In the genomic region with DNA sequence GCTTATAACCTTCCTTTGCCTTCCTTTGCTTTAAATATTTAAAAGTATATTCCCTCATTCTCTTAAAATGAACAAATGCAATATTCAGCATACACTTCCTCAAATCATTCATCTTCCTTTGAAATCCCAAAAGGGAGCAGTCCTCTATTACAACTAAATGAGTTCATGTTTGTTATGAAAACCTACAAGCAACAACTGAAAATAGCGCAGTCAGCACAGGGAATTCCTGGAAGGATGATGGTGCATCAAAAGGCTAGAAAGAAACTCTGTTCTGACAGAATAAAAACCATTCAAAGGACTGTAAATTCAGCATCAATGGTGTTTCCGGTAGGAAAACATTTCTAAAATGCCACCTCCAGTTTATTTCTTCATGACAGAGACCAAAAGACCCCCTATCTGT, we compare ENCODE assay signal across 25 cellular contexts. TPM values are rescaled to one million over a fixed set of nuclear protein-coding genes. Genes with fewer than 3 reads are reported as not detected.
DNase-seq lines count a peak whose midpoint lies in the region; ATAC-seq, FAIRE-seq and TF ChIP-seq lines count a peak whose summit lies in the region.
"Had no signal": no experiment of that assay in that cellular context is flagged by ENCODE, and none has a peak within 500 bp of the region (broad histone marks: within the 10 kb centered on the region; RNA-seq: fewer than 3 reads in every experiment).

No MANE protein-coding gene starts in this region.

- H3K27ac ChIP-seq in HepG2 (ENCODE audit: extremely low read length, insufficient read depth, low read length) = no peak overlapping the region
- peak overlapping the region in 1 of 3 donors; percentile 83 for H3K27ac ChIP-seq in right lobe of liver
- H3K27ac ChIP-seq: GM23248, left lung, thoracic aorta had no signal

- BruUV-seq in HepG2 (replicated peaks; lab: Mats Ljungman, UMichigan) = no TSS peak

- H3K4me1 ChIP-seq in HepG2 (ENCODE audit: insufficient read depth, low read length) = peaks cover 49% of the 10 kb centered on the region
- H3K4me1 ChIP-seq in right lobe of liver = peaks cover 0 to 26% (median 5%) of the 10 kb centered on the region in 4 donors

- TF ChIP-seq CTCF in HepG2 (CRISPR knock-in tag; IDR thresholded peaks at IDR 0.05) (no peak), right lobe of liver (IDR thresholded peaks at IDR 0.05) (no peak)

- H3K79me2 ChIP-seq in HepG2 (ENCODE audit: insufficient read depth, low read length) = peaks cover 76% of the 10 kb centered on the region

- DNase-seq in HepG2 (ENCODE audit: low spot score) = no peak
- no peak for DNase-seq in right lobe of liver
- DNase-seq in SK-MEL-5 (ENCODE audit: low read depth, low spot score) = peak; percentile 22
- peak; percentile 14 to 41 for DNase-seq in erythroblast (lab: John Stamatoyannopoulos, UW)
- DNase-seq in NCI-H2081 (lab: John Stamatoyannopoulos, UW) = no peak
- DNase-seq in DMS 273 treated with DMSO at 0.1 percent for 48 hours (lab: John Stamatoyannopoulos, UW) = no peak
- DNase-seq: 8988T; activated CD4-positive, alpha-beta T cell treated with anti-CD3 and anti-CD28 coated beads for 48 hours; activated gamma-delta T cell treated with Interleukin-2 at 50 U/mL for 16 hours; activated T-cell treated with anti-CD3 and anti-CD28 coated beads, Interleukin-2, amount 50 U/mL, for 24 hours; CD4-positive, alpha-beta T cell; cerebellar nuclear complex; GM23248; left lung; mesenchymal stem cell; NCI-H1092 treated with DMSO at 0.1 percent for 48 hours; NCI-H2029; NCI-H2227 treated with DMSO at 0.1 percent for 48 hours; NCI-H526 treated with DMSO at 0.1 percent for 48 hours had no signal

- H3K4me3 ChIP-seq in HepG2 (replicated peaks in 1 of 3; ENCODE audit: insufficient read depth in 1 of 3, low read depth in 2 of 3, low read length in 3 of 3) = peak overlapping the region in 2 of 3 experiments; percentile 93 to 95; a peak in 2 of 6 replicates
- H3K4me3 ChIP-seq in right lobe of liver = no peak overlapping the region
- H3K4me3 ChIP-seq: GM23248, left lung, thoracic aorta had no signal

- no peak for TF ChIP-seq EP300 in HepG2 (IDR thresholded peaks at IDR 0.05; ENCODE audit: low read depth in 2 of 2, low read length in 2 of 2)
- TF ChIP-seq EP300 in HepG2 (CRISPR knock-in tag; IDR thresholded peaks at IDR 0.05; ENCODE audit: borderline replicate concordance) = no peak

- ATAC-seq in HepG2 (no peak), right lobe of liver (no peak), HG02610 (IDR thresholded peaks at IDR 0.05; ENCODE audit: unreplicated experiment) (no peak), HG03342 (IDR thresholded peaks at IDR 0.05; ENCODE audit: unreplicated experiment) (no peak)
- ATAC-seq: left lung had no signal

- TF ChIP-seq POLR2A in HepG2 (IDR thresholded peaks at IDR 0.05; ENCODE audit: insufficient read depth in 1 of 2, low read depth in 2 of 2, low read length in 2 of 2) (no peak), right lobe of liver (IDR thresholded peaks at IDR 0.05) (no peak), erythroblast (IDR thresholded peaks at IDR 0.05; ENCODE audit: low read length) (no peak)

- no peak for TF ChIP-seq RAD21 in HepG2 (CRISPR knock-in tag; IDR thresholded peaks at IDR 0.05)

- H3K9me3 ChIP-seq in HepG2 (ENCODE audit: low read length) (no peaks in the 10 kb centered on the region), right lobe of liver (no peaks in the 10 kb centered on the region)
- H3K9me3 ChIP-seq: left lung, thoracic aorta had no signal

- H3K27me3 ChIP-seq in HepG2 (ENCODE audit: control insufficient read depth in 1 of 2, insufficient read depth in 2 of 2, low read length in 2 of 2) (no peaks in the 10 kb centered on the region; a peak in 1 of 5 replicates), right lobe of liver (no peaks in the 10 kb centered on the region)

- H4K20me1 ChIP-seq in HepG2 (ENCODE audit: insufficient read depth, low read length) = peaks cover 21% of the 10 kb centered on the region; the same call in 1 of the 2 replicates

- peak overlapping the region; percentile 80 for H3K4me2 ChIP-seq in HepG2 (ENCODE audit: low read depth, low read length)

- in situ Hi-C loops in HepG2 (cut with HindIII; ENCODE audit: extremely low pct_ligation_motif_present, low pct_unique_long_range_greater_than_20kb) (no loop called here), SK-MEL-5 (cut with HindIII; ENCODE audit: low pct_unique_long_range_greater_than_20kb, low sequenced_read_pairs) (loop anchor here (25.0 kb wide), 1 partner anchor 119 kb away; no protein-coding TSS in a partner anchor)

- peak overlapping the region; percentile 3; the same call in 1 of the 2 replicates for H3K9ac ChIP-seq in HepG2 (ENCODE audit: insufficient read depth, low read depth, low read length)
- H3K9ac ChIP-seq: GM23248 had no signal

- CTCF ChIA-PET in HepG2 (lab: Yijun Ruan, JAX; ENCODE audit: low intra/inter-chr PET ratio, low total read pairs) = no interaction called here

- POLR2A ChIA-PET in HepG2 (lab: Yijun Ruan, JAX) = interaction anchor here (5.4 kb wide), 1 partner anchor 88 kb away, joined by 39 read pairs; no protein-coding TSS in a partner anchor

- H2AFZ ChIP-seq in HepG2 (ENCODE audit: low read length) = no peak overlapping the region
- H2AFZ ChIP-seq: GM23248 had no signal

- H3K36me3 ChIP-seq in HepG2 (replicated peaks in 1 of 2; ENCODE audit: control insufficient read depth in 1 of 2, insufficient read depth in 2 of 2, low read length in 2 of 2) (no peaks in the 10 kb centered on the region), right lobe of liver (no peaks in the 10 kb centered on the region)
- H3K36me3 ChIP-seq: left lung, thoracic aorta had no signal

- no peak for FAIRE-seq in HepG2 (lab: Jason Lieb, UNC)
- FAIRE-seq: endothelial cell of umbilical vein, islet of Langerhans had no signal

- intact Hi-C loops in HepG2 (cut with micrococcal nuclease; ENCODE audit: unreplicated experiment) = no loop called here
- intact Hi-C loops in right lobe of liver (cut with DNase I) = loop anchor here in 1 of 2 donors (10.0 kb wide), 1 partner anchor 53 kb away; no protein-coding TSS in a partner anchor

- 66% methylated on average over 2 of the region's 2 CpGs for WGBS in HepG2 (ENCODE audit: low lambda C conversion rate)
- WGBS in right lobe of liver (ENCODE audit: insufficient coverage, low coverage, low lambda C conversion rate, missing lambda C conversion rate) = 22% methylated on average over 2 of the region's 2 CpGs

RNA-seq across cellular contexts. Expression of gene NR6A1, which starts 3.3 kb away (rescaled TPM):
- 31.5 and 50.9 TPM in 2 replicates for total RNA-seq in HepG2 (2016; rRNA removed; fragmentation: Illumina TruSeq; extraction: Trizol)
- 10.7 and 12.1 TPM in 2 replicates for total RNA-seq in HepG2 (2016; cell fraction: cytosol; rRNA removed; fragmentation: Illumina TruSeq; extraction: Trizol; ENCODE audit: low read depth)
- total RNA-seq in HepG2 (2016; cell fraction: insoluble cytoplasmic fraction; rRNA removed; fragmentation: Illumina TruSeq; extraction: Trizol) = 28.3 and 52.2 TPM in 2 replicates
- total RNA-seq in HepG2 (2016; cell fraction: membrane; rRNA removed; fragmentation: Illumina TruSeq; extraction: Trizol) = 36.7 and 36.8 TPM in 2 replicates
- 24.3 and 28.3 TPM in 2 replicates for total RNA-seq in HepG2 (2016; cell fraction: nucleus; rRNA removed; fragmentation: Illumina TruSeq; extraction: Trizol)
- polyA plus RNA-seq in HepG2 (2011; rRNA removed) = 19.7 and 28.1 TPM in 2 replicates
- polyA plus RNA-seq in HepG2 (2011; cell fraction: cytosol; rRNA removed) = 15.0 and 17.4 TPM in 2 replicates
- 18.1 and 19.3 TPM in 2 replicates for polyA plus RNA-seq in HepG2 (2011; cell fraction: nucleus; rRNA removed)
- polyA plus RNA-seq in HepG2 (2012) = 12.1 and 12.8 TPM in 2 replicates
- polyA plus RNA-seq in HepG2 (2016; cell fraction: cytosol; fragmentation: Illumina TruSeq; extraction: Trizol; ENCODE audit: low read depth) = 4.2 and 4.9 TPM in 2 replicates
- polyA plus RNA-seq in HepG2 (2016; cell fraction: insoluble cytoplasmic fraction; fragmentation: Illumina TruSeq; extraction: Trizol; ENCODE audit: low read depth) = 20.4 and 24.5 TPM in 2 replicates
- 8.8 and 10.3 TPM in 2 replicates for polyA plus RNA-seq in HepG2 (2016; cell fraction: membrane; fragmentation: Illumina TruSeq; extraction: Trizol; ENCODE audit: low read depth)
- 21.9 and 25.3 TPM in 2 replicates for polyA plus RNA-seq in HepG2 (2016; cell fraction: nucleus; fragmentation: Illumina TruSeq; extraction: Trizol; ENCODE audit: insufficient read depth, low read depth)
- polyA minus RNA-seq in HepG2 (2011; rRNA and poly(A)+ RNA removed; ENCODE audit: low replicate concordance) = 13.7 and 123 TPM in 2 replicates
- 35.0 and 40.7 TPM in 2 replicates for polyA minus RNA-seq in HepG2 (2011; cell fraction: cytosol; rRNA and poly(A)+ RNA removed)
- 26.1 and 27.2 TPM in 2 replicates for polyA minus RNA-seq in HepG2 (2011; cell fraction: nucleus; rRNA and poly(A)+ RNA removed)
- 1 to 10 TPM; 1.3 to 3.6 (median 1.9) TPM for total RNA-seq in right lobe of liver
- total RNA-seq in SK-MEL-5 (2014; rRNA removed; shearing (Covaris generic)) = 7.8 and 8.0 TPM in 2 replicates
- polyA plus RNA-seq in SK-MEL-5 (2015; cell fraction: cytosol; rRNA removed) = 3.3 and 5.3 TPM in 2 replicates
- 15.2 and 16.2 TPM in 2 replicates for polyA plus RNA-seq in SK-MEL-5 (2015; cell fraction: nucleus; rRNA removed)
- total RNA-seq: CD4-positive, alpha-beta T cell; GM23248 had no signal

RNA-seq across cellular contexts. Expression of gene OLFML2A, which starts 9.1 kb away (rescaled TPM):
- total RNA-seq in HepG2 (2016; rRNA removed; fragmentation: Illumina TruSeq; extraction: Trizol) = 0.02 TPM in 1 of 2 replicates, not detected in the other
- total RNA-seq in HepG2 (2016; cell fraction: cytosol; rRNA removed; fragmentation: Illumina TruSeq; extraction: Trizol; ENCODE audit: low read depth) = under 0.01 and 0.09 TPM in 2 replicates
- 0.02 TPM in 1 of 2 replicates, not detected in the other for total RNA-seq in HepG2 (2016; cell fraction: insoluble cytoplasmic fraction; rRNA removed; fragmentation: Illumina TruSeq; extraction: Trizol)
- total RNA-seq in HepG2 (2016; cell fraction: membrane; rRNA removed; fragmentation: Illumina TruSeq; extraction: Trizol) = 0.03 TPM in 2 replicates
- total RNA-seq in HepG2 (2016; cell fraction: nucleus; rRNA removed; fragmentation: Illumina TruSeq; extraction: Trizol) = 0.06 and 0.09 TPM in 2 replicates
- polyA plus RNA-seq in HepG2 (2011; rRNA removed) = 0.01 and 0.04 TPM in 2 replicates
- 0.03 and 0.04 TPM in 2 replicates for polyA plus RNA-seq in HepG2 (2011; cell fraction: cytosol; rRNA removed)
- polyA plus RNA-seq in HepG2 (2011; cell fraction: nucleus; rRNA removed) = 0.02 and 0.05 TPM in 2 replicates
- 0.01 TPM in 1 of 2 replicates, not detected in the other for polyA plus RNA-seq in HepG2 (2012)
- not detected in 2 replicates for polyA plus RNA-seq in HepG2 (2016; cell fraction: cytosol; fragmentation: Illumina TruSeq; extraction: Trizol; ENCODE audit: low read depth)
- polyA plus RNA-seq in HepG2 (2016; cell fraction: insoluble cytoplasmic fraction; fragmentation: Illumina TruSeq; extraction: Trizol; ENCODE audit: low read depth) = 0.03 TPM in 1 of 2 replicates, not detected in the other
- not detected in 2 replicates for polyA plus RNA-seq in HepG2 (2016; cell fraction: membrane; fragmentation: Illumina TruSeq; extraction: Trizol; ENCODE audit: low read depth)
- polyA plus RNA-seq in HepG2 (2016; cell fraction: nucleus; fragmentation: Illumina TruSeq; extraction: Trizol; ENCODE audit: insufficient read depth, low read depth) = 0.07 TPM in 1 of 2 replicates, not detected in the other
- polyA minus RNA-seq in HepG2 (2011; rRNA and poly(A)+ RNA removed; ENCODE audit: low replicate concordance) = 0.08 and 2.8 TPM in 2 replicates
- polyA minus RNA-seq in HepG2 (2011; cell fraction: cytosol; rRNA and poly(A)+ RNA removed) = 0.09 and 0.30 TPM in 2 replicates
- polyA minus RNA-seq in HepG2 (2011; cell fraction: nucleus; rRNA and poly(A)+ RNA removed) = 0.12 and 0.26 TPM in 2 replicates
- total RNA-seq in right lobe of liver = under 1 TPM; 0.12 to 0.74 (median 0.40) TPM
- total RNA-seq in SK-MEL-5 (2014; rRNA removed; shearing (Covaris generic)) = 0.51 and 0.90 TPM in 2 replicates
- 2.1 and 3.2 TPM in 2 replicates for polyA plus RNA-seq in SK-MEL-5 (2015; cell fraction: cytosol; rRNA removed)
- polyA plus RNA-seq in SK-MEL-5 (2015; cell fraction: nucleus; rRNA removed) = 0.77 and 1.2 TPM in 2 replicates
- total RNA-seq: CD4-positive, alpha-beta T cell; T-helper 2 cell treated with Interferon-gamma antibody and Interleukin-4, amounts not matched to agents 100 ng/mL and 5 ng/mL, for 36 hours had no signal

Comparison
In these comparisons a context has a peak if more than half of its experiments do, and no peak if none do; other contexts are left out.
1. H3K4me3 ChIP-seq: peak in HepG2 (2 of 3); none in right lobe of liver (0 of 3).
2. DNase-seq: peak in SK-MEL-5 (single experiment) and erythroblast (2 of 2); none in HepG2 (single experiment), right lobe of liver (0 of 3), NCI-H2081 (0 of 2) and DMS 273 treated with DMSO at 0.1 percent for 48 hours (single experiment).